In the genomic region with DNA sequence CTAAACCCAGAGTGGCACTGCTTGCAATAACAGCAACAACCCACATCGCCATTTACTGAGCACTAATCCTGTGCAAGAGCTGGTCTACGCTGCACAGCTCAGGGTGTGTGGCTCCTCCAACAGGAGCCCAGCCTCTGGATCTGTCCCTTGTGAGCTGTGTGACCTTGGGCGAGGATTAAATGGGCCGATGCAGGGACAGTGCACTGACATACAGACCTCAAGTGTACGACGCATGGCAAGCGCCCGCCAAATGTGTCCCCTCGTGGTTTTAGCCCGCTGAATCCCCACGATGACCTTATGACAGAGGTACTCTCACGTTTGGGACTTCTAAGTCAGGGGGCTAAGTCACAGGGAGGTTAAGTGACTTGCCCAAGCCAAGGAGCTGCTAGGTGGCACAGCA, we compare ENCODE assay signal across 24 cellular contexts.
DNase-seq lines count a peak whose midpoint lies in the region; ATAC-seq, FAIRE-seq and TF ChIP-seq lines count a peak whose summit lies in the region.
"Had no signal": no experiment of that assay in that cellular context is flagged by ENCODE, and none has a peak within 500 bp of the region (broad histone marks: within the 10 kb centered on the region; RNA-seq: fewer than 3 reads in every experiment).

No MANE protein-coding gene starts in this region.

- TF ChIP-seq CTCF in chondrocyte (IDR thresholded peaks at IDR 0.05) (no peak), kidney (IDR thresholded peaks at IDR 0.05; ENCODE audit: borderline replicate concordance, extremely low read depth, insufficient read depth) (no peak), SK-N-SH (IDR thresholded peaks at IDR 0.05) (no peak)

- H3K36me3 ChIP-seq in BLaER1 (peaks cover 10% of the 10 kb centered on the region), kidney (ENCODE audit: control insufficient read depth in 1 of 2, insufficient read depth in 2 of 2, low read length in 2 of 2) (no peaks in the 10 kb centered on the region), SK-N-SH (replicated peaks in 1 of 2; ENCODE audit: control insufficient read depth in 1 of 2, insufficient read depth in 2 of 2, low read length in 1 of 2) (no peaks in the 10 kb centered on the region)
- H3K36me3 ChIP-seq: BE2C had no signal

- H3K4me1 Mint-ChIP-seq in chondrocyte (ENCODE audit: low read depth) = no peaks in the 10 kb centered on the region

- no peaks in the 10 kb centered on the region for H3K27me3 ChIP-seq in BLaER1
- H3K27me3 ChIP-seq in SK-N-SH (ENCODE audit: insufficient read depth) = no peaks in the 10 kb centered on the region
- H3K27me3 ChIP-seq: BE2C had no signal

- no peak overlapping the region for H3K4me3 Mint-ChIP-seq in chondrocyte (ENCODE audit: unreplicated experiment)
- H3K4me3 Mint-ChIP-seq: CD4-positive, alpha-beta memory T cell had no signal

- H4K20me1 ChIP-seq in BLaER1 = no peaks in the 10 kb centered on the region
- peaks cover 4% of the 10 kb centered on the region; the same call in 1 of the 2 replicates for H4K20me1 ChIP-seq in SK-N-SH (ENCODE audit: insufficient read depth)

- POLR2A ChIA-PET in SK-N-SH (lab: Yijun Ruan, JAX) = interaction anchor here (1.1 kb wide), 1 partner anchor 15 kb away, joined by 5 read pairs; no protein-coding TSS in a partner anchor

- intact Hi-C loops in kidney (cut with DNase I) = no loop called here
- intact Hi-C loops in posterior vena cava (cut with DNase I) = no loop called here

- ATAC-seq in HG02610 (IDR thresholded peaks at IDR 0.05; ENCODE audit: unreplicated experiment) (no peak), HG02973 (IDR thresholded peaks at IDR 0.05; ENCODE audit: unreplicated experiment) (no peak)
- ATAC-seq: A549 had no signal

- H3K4me3 ChIP-seq in BLaER1 (no peak overlapping the region), kidney (ENCODE audit: low read length in 2 of 2) (no peak overlapping the region), SK-N-SH (ENCODE audit: low read depth in 2 of 2, low read length in 1 of 2) (no peak overlapping the region)
- H3K4me3 ChIP-seq: A549 had no signal

- 0 out of 2 replicates have a peak overlapping the region, but pooled peaks have one; percentile 13 for H3K27ac ChIP-seq in BLaER1
- H3K27ac ChIP-seq in kidney (ENCODE audit: low read depth in 2 of 2, low read length in 2 of 2) = no peak overlapping the region
- peak overlapping the region in 1 of 2 experiments; percentile 80; a peak in 2 of 4 replicates for H3K27ac ChIP-seq in SK-N-SH (ENCODE audit: low read depth in 2 of 2, low read length in 1 of 2)
- H3K27ac ChIP-seq: A549 had no signal

- H3K36me3 Mint-ChIP-seq in chondrocyte (ENCODE audit: low read depth) = peaks cover 8% of the 10 kb centered on the region

- peak; percentile 46 for DNase-seq in chondrocyte (ENCODE audit: low spot score)
- DNase-seq in kidney = peak; percentile 39
- DNase-seq in posterior vena cava (ENCODE audit: low spot score) = peak; percentile 40
- DNase-seq in dedifferentiated amniotic fluid mesenchymal stem cell (ENCODE audit: extremely low spot score) = no peak
- no peak for DNase-seq in SK-N-SH
- DNase-seq: 8988T; ACHN; AML-193; BE2C; C1 segment of cervical spinal cord; Calu3; CD4-positive, alpha-beta memory T cell; COR-L47; DMS53; DMS79 treated with DMSO at 0.1 percent for 48 hours; GF-D8; GOT3; H7; HCEC 1CT had no signal

- H3K27ac Mint-ChIP-seq in chondrocyte (ENCODE audit: unreplicated experiment) = no peak overlapping the region
- H3K27ac Mint-ChIP-seq: CD4-positive, alpha-beta memory T cell had no signal

- no peaks in the 10 kb centered on the region for H3F3A ChIP-seq in SK-N-SH (replicated peaks; ENCODE audit: insufficient read depth)

- no peaks in the 10 kb centered on the region for H3K9me2 ChIP-seq in SK-N-SH

- H3K9me3 ChIP-seq in BLaER1 = no peaks in the 10 kb centered on the region
- H3K9me3 ChIP-seq in kidney (ENCODE audit: control insufficient read depth in 1 of 2, low read length in 2 of 2) = no peaks in the 10 kb centered on the region
- H3K9me3 ChIP-seq in SK-N-SH = no peaks in the 10 kb centered on the region
- H3K9me3 ChIP-seq: A549, BE2C had no signal

- no peak for TF ChIP-seq EP300 in SK-N-SH (IDR thresholded peaks at IDR 0.05; ENCODE audit: borderline replicate concordance in 1 of 2, low read depth in 1 of 2, low read length in 1 of 2)

- no peaks in the 10 kb centered on the region for H3K9me3 Mint-ChIP-seq in chondrocyte (ENCODE audit: low read depth)
- H3K9me3 Mint-ChIP-seq: CD4-positive, alpha-beta memory T cell had no signal

- WGBS in SK-N-SH (ENCODE audit: low lambda C conversion rate) = 96% methylated on average over 12 of the region's 12 CpGs

- peaks cover 25% of the 10 kb centered on the region for H3K4me1 ChIP-seq in BLaER1
- H3K4me1 ChIP-seq in kidney (ENCODE audit: control insufficient read depth in 1 of 2, insufficient read depth in 1 of 2, low read depth in 1 of 2, low read length in 2 of 2) = no peaks in the 10 kb centered on the region
- H3K4me1 ChIP-seq in SK-N-SH (ENCODE audit: control insufficient read depth in 1 of 2, insufficient read depth in 2 of 2, low read depth in 1 of 2, low read length in 1 of 2) = peaks cover 0 to 33% of the 10 kb centered on the region in 2 experiments; a peak in 2 of 4 replicates
- H3K4me1 ChIP-seq: A549 had no signal

- FAIRE-seq in kidney (lab: Jason Lieb, UNC) = no peak
- FAIRE-seq: A549, GM12892 had no signal

- H3K4me2 ChIP-seq in BLaER1 (no peak overlapping the region), SK-N-SH (no peak overlapping the region)
- H3K4me2 ChIP-seq: A549 had no signal

- H3K9ac ChIP-seq in BLaER1 (no peak overlapping the region), kidney (ENCODE audit: low read length in 2 of 2) (no peak overlapping the region), SK-N-SH (no peak overlapping the region)

- H3K79me2 ChIP-seq in SK-N-SH (ENCODE audit: insufficient read depth) = no peaks in the 10 kb centered on the region

- no peak overlapping the region for H2AFZ ChIP-seq in SK-N-SH (ENCODE audit: low read depth)

- no peaks in the 10 kb centered on the region for H3K27me3 Mint-ChIP-seq in chondrocyte (ENCODE audit: low read depth)
- H3K27me3 Mint-ChIP-seq: CD4-positive, alpha-beta memory T cell had no signal

- CTCF ChIA-PET in SK-N-SH (lab: Yijun Ruan, JAX) = interaction anchor here (0.8 to 6.1 kb wide), 6 partner anchors 8 to 398 kb away, joined by 3 to 33 read pairs (median 4); no protein-coding TSS in a partner anchor

- no peak for TF ChIP-seq RAD21 in SK-N-SH (IDR thresholded peaks at IDR 0.05; ENCODE audit: low read length)

TF ChIP-seq in SK-N-SH, 30 proteins besides CTCF, POLR2A, EP300 and RAD21:
- TF ChIP-seq NRF1 (IDR thresholded peaks at IDR 0.05; ENCODE audit: low read depth, low read length) = no peak
- TF ChIP-seq, protein P1, sequence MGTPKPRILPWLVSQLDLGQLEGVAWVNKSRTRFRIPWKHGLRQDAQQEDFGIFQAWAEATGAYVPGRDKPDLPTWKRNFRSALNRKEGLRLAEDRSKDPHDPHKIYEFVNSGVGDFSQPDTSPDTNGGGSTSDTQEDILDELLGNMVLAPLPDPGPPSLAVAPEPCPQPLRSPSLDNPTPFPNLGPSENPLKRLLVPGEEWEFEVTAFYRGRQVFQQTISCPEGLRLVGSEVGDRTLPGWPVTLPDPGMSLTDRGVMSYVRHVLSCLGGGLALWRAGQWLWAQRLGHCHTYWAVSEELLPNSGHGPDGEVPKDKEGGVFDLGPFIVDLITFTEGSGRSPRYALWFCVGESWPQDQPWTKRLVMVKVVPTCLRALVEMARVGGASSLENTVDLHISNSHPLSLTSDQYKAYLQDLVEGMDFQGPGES (IDR thresholded peaks at IDR 0.05; ENCODE audit: low read depth, low read length) = no peak
- no peak for TF ChIP-seq JUND (IDR thresholded peaks at IDR 0.05)
- TF ChIP-seq TCF12 (IDR thresholded peaks at IDR 0.05) = no peak
- TF ChIP-seq MXI1 (IDR thresholded peaks at IDR 0.05; ENCODE audit: low read depth, low read length) = no peak
- no peak for TF ChIP-seq RCOR1 (IDR thresholded peaks at IDR 0.05; ENCODE audit: low read length)
- no peak for TF ChIP-seq CHD2 (IDR thresholded peaks at IDR 0.05; ENCODE audit: low read length, partially characterized antibody)
- no peak for TF ChIP-seq SMC3 (IDR thresholded peaks at IDR 0.05; ENCODE audit: low read depth, low read length)
- TF ChIP-seq FOSL2 (IDR thresholded peaks at IDR 0.05; ENCODE audit: borderline replicate concordance, low read depth) = no peak
- TF ChIP-seq MEF2A (IDR thresholded peaks at IDR 0.05; ENCODE audit: borderline replicate concordance, low read depth) = no peak
- no peak for TF ChIP-seq POLR2AphosphoS5 (IDR thresholded peaks at IDR 0.05; ENCODE audit: low read depth, low read length)
- no peak for TF ChIP-seq RFX5 (IDR thresholded peaks at IDR 0.05; ENCODE audit: low read length)

Comparison
In these comparisons a context has a peak if more than half of its experiments do, and no peak if none do; other contexts are left out.
1. DNase-seq: peak in chondrocyte (single experiment), kidney (single experiment) and posterior vena cava (single experiment); none in dedifferentiated amniotic fluid mesenchymal stem cell (single experiment) and SK-N-SH (single experiment).